2 cellular contexts compared by ENCODE assay signal in genomic region chr11:94792453-94792852, GRCh38.
TF ChIP-seq lines count a peak whose summit lies in the region.

No MANE protein-coding gene starts in this region.

TF ChIP-seq in liver, 16 proteins besides CTCF, POLR2A, EP300 and RAD21:
- TF ChIP-seq JUND (IDR thresholded peaks at IDR 0.05): no peak
- peak; percentile 92 for TF ChIP-seq REST (IDR thresholded peaks at IDR 0.05)
- TF ChIP-seq MAX (IDR thresholded peaks at IDR 0.05): no peak
- no peak for TF ChIP-seq HNF4G (IDR thresholded peaks at IDR 0.05)
- TF ChIP-seq SP1 (IDR thresholded peaks at IDR 0.05): no peak

TF ChIP-seq in HepG2, 621 proteins besides CTCF, POLR2A, EP300 and RAD21:
- TF ChIP-seq PHF20 (CRISPR knock-in tag; IDR thresholded peaks at IDR 0.05) (no peak), USF2 (IDR thresholded peaks at IDR 0.05; ENCODE audit: low read depth, low read length) (no peak), USF2 (CRISPR knock-in tag; IDR thresholded peaks at IDR 0.05; ENCODE audit: borderline replicate concordance) (no peak), RARA (CRISPR knock-in tag; IDR thresholded peaks at IDR 0.05) (no peak), ZNF468 (CRISPR knock-in tag; IDR thresholded peaks at IDR 0.05) (no peak), CEBPG (CRISPR knock-in tag; IDR thresholded peaks at IDR 0.05) (no peak), ZNF678 (CRISPR knock-in tag; IDR thresholded peaks at IDR 0.05) (no peak), TEAD3 (CRISPR knock-in tag; optimal IDR thresholded peaks at IDR 0.05; ENCODE audit: borderline replicate concordance) (no peak), ZNF382 (CRISPR knock-in tag; IDR thresholded peaks at IDR 0.05; ENCODE audit: borderline replicate concordance) (no peak), SOX5 (CRISPR knock-in tag; IDR thresholded peaks at IDR 0.05; ENCODE audit: borderline replicate concordance) (no peak), SP140L (CRISPR knock-in tag; IDR thresholded peaks at IDR 0.05; ENCODE audit: borderline replicate concordance) (no peak), ZXDC (CRISPR knock-in tag; IDR thresholded peaks at IDR 0.05) (no peak)
